In the genomic region with DNA sequence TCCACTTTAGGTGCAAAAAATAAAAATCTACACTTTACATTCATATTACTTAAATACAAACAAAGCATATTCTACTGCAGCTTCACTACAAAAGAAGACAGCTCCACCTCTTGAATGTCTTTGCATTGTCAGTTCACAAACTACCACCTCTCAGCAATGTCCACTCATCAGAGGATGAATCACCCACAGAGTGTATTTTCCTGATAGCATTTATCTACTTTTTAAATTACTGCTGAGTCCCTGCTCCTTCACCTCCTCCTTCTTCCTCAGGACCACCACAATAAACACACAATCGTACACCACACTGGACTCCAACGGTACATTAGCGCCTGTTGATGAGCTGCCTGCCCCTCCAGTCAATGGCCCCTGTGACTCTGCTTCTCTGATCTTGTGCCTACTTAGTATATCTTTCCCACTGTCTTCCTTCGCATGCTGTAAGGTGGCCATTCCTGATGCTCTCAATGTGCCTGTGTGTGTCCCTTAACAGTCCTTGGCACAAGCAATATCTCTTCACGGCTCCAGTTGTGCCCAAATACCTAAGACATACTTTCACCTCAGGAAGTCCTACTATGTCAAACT, we compare ENCODE assay signal across 1 cellular context.
TF ChIP-seq lines count a peak whose summit lies in the region.

No MANE protein-coding gene starts in this region.

TF ChIP-seq in K562, 482 proteins besides CTCF, POLR2A, EP300 and RAD21 (continued from another document and continues in another):
- TF ChIP-seq ZBTB40 (IDR thresholded peaks at IDR 0.05) (no peak), ZBTB40 (CRISPR knock-in tag; IDR thresholded peaks at IDR 0.05) (no peak), RUNX1 (IDR thresholded peaks at IDR 0.05; ENCODE audit: low read depth) (no peak), CBFA2T2 (conservative IDR thresholded peaks at IDR 0.05) (peak; percentile 78), PHF8 (IDR thresholded peaks at IDR 0.05; ENCODE audit: borderline replicate concordance, low read length) (no peak), RBM17 (IDR thresholded peaks at IDR 0.05; ENCODE audit: borderline replicate concordance, low read depth, low read length) (no peak), YY1 (IDR thresholded peaks at IDR 0.05; ENCODE audit: borderline replicate concordance in 1 of 3, control insufficient read depth in 1 of 3, extremely low read depth in 1 of 3, insufficient read depth in 3 of 3, insufficient read length in 1 of 3, insufficient replicate concordance in 2 of 3, low read depth in 1 of 3, low read length in 2 of 3) (no peak), NFE2L1 (tag; IDR thresholded peaks at IDR 0.05; ENCODE audit: borderline replicate concordance, low read depth) (no peak), TSC22D4 (tag; IDR thresholded peaks at IDR 0.05) (no peak), NFE2 (IDR thresholded peaks at IDR 0.05; ENCODE audit: low read depth) (peak; percentile 85), HNRNPL (IDR thresholded peaks at IDR 0.05; ENCODE audit: low read depth, low read length) (no peak), ZNF263 (CRISPR knock-in tag; IDR thresholded peaks at IDR 0.05; ENCODE audit: borderline replicate concordance) (no peak), FIP1L1 (IDR thresholded peaks at IDR 0.05; ENCODE audit: low read depth, low read length, poor library complexity, severe bottlenecking) (no peak), GTF2A2 (tag; IDR thresholded peaks at IDR 0.05) (no peak), NCOA1 (IDR thresholded peaks at IDR 0.05; ENCODE audit: low read depth) (no peak), ZKSCAN3 (CRISPR knock-in tag; IDR thresholded peaks at IDR 0.05) (no peak), RBFOX2 (IDR thresholded peaks at IDR 0.05; ENCODE audit: low read depth, low read length) (no peak), ZNF655 (CRISPR knock-in tag; IDR thresholded peaks at IDR 0.05) (no peak), RBM22 (IDR thresholded peaks at IDR 0.05; ENCODE audit: low read depth, low read length, poor library complexity, severe bottlenecking) (no peak), ETV6 (IDR thresholded peaks at IDR 0.05; ENCODE audit: borderline replicate concordance in 1 of 2, low read depth in 2 of 2, low read length in 1 of 2) (no peak), ETV6 (CRISPR knock-in tag; IDR thresholded peaks at IDR 0.05; ENCODE audit: borderline replicate concordance) (no peak), HIVEP1 (CRISPR knock-in tag; IDR thresholded peaks at IDR 0.05) (no peak), KAT8 (IDR thresholded peaks at IDR 0.05; ENCODE audit: low read depth) (no peak), TEAD4 (IDR thresholded peaks at IDR 0.05; ENCODE audit: low read length) (peak; percentile 74), TEAD4 (CRISPR knock-in tag; IDR thresholded peaks at IDR 0.05; ENCODE audit: borderline replicate concordance) (no peak), RBM34 (IDR thresholded peaks at IDR 0.05; ENCODE audit: borderline replicate concordance, insufficient read depth, low read length) (no peak), GMEB1 (CRISPR knock-in tag; IDR thresholded peaks at IDR 0.05) (no peak)
- TF ChIP-seq, protein P1, sequence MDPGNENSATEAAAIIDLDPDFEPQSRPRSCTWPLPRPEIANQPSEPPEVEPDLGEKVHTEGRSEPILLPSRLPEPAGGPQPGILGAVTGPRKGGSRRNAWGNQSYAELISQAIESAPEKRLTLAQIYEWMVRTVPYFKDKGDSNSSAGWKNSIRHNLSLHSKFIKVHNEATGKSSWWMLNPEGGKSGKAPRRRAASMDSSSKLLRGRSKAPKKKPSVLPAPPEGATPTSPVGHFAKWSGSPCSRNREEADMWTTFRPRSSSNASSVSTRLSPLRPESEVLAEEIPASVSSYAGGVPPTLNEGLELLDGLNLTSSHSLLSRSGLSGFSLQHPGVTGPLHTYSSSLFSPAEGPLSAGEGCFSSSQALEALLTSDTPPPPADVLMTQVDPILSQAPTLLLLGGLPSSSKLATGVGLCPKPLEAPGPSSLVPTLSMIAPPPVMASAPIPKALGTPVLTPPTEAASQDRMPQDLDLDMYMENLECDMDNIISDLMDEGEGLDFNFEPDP (CRISPR knock-in tag; IDR thresholded peaks at IDR 0.05) = no peak
- TF ChIP-seq, protein P2, sequence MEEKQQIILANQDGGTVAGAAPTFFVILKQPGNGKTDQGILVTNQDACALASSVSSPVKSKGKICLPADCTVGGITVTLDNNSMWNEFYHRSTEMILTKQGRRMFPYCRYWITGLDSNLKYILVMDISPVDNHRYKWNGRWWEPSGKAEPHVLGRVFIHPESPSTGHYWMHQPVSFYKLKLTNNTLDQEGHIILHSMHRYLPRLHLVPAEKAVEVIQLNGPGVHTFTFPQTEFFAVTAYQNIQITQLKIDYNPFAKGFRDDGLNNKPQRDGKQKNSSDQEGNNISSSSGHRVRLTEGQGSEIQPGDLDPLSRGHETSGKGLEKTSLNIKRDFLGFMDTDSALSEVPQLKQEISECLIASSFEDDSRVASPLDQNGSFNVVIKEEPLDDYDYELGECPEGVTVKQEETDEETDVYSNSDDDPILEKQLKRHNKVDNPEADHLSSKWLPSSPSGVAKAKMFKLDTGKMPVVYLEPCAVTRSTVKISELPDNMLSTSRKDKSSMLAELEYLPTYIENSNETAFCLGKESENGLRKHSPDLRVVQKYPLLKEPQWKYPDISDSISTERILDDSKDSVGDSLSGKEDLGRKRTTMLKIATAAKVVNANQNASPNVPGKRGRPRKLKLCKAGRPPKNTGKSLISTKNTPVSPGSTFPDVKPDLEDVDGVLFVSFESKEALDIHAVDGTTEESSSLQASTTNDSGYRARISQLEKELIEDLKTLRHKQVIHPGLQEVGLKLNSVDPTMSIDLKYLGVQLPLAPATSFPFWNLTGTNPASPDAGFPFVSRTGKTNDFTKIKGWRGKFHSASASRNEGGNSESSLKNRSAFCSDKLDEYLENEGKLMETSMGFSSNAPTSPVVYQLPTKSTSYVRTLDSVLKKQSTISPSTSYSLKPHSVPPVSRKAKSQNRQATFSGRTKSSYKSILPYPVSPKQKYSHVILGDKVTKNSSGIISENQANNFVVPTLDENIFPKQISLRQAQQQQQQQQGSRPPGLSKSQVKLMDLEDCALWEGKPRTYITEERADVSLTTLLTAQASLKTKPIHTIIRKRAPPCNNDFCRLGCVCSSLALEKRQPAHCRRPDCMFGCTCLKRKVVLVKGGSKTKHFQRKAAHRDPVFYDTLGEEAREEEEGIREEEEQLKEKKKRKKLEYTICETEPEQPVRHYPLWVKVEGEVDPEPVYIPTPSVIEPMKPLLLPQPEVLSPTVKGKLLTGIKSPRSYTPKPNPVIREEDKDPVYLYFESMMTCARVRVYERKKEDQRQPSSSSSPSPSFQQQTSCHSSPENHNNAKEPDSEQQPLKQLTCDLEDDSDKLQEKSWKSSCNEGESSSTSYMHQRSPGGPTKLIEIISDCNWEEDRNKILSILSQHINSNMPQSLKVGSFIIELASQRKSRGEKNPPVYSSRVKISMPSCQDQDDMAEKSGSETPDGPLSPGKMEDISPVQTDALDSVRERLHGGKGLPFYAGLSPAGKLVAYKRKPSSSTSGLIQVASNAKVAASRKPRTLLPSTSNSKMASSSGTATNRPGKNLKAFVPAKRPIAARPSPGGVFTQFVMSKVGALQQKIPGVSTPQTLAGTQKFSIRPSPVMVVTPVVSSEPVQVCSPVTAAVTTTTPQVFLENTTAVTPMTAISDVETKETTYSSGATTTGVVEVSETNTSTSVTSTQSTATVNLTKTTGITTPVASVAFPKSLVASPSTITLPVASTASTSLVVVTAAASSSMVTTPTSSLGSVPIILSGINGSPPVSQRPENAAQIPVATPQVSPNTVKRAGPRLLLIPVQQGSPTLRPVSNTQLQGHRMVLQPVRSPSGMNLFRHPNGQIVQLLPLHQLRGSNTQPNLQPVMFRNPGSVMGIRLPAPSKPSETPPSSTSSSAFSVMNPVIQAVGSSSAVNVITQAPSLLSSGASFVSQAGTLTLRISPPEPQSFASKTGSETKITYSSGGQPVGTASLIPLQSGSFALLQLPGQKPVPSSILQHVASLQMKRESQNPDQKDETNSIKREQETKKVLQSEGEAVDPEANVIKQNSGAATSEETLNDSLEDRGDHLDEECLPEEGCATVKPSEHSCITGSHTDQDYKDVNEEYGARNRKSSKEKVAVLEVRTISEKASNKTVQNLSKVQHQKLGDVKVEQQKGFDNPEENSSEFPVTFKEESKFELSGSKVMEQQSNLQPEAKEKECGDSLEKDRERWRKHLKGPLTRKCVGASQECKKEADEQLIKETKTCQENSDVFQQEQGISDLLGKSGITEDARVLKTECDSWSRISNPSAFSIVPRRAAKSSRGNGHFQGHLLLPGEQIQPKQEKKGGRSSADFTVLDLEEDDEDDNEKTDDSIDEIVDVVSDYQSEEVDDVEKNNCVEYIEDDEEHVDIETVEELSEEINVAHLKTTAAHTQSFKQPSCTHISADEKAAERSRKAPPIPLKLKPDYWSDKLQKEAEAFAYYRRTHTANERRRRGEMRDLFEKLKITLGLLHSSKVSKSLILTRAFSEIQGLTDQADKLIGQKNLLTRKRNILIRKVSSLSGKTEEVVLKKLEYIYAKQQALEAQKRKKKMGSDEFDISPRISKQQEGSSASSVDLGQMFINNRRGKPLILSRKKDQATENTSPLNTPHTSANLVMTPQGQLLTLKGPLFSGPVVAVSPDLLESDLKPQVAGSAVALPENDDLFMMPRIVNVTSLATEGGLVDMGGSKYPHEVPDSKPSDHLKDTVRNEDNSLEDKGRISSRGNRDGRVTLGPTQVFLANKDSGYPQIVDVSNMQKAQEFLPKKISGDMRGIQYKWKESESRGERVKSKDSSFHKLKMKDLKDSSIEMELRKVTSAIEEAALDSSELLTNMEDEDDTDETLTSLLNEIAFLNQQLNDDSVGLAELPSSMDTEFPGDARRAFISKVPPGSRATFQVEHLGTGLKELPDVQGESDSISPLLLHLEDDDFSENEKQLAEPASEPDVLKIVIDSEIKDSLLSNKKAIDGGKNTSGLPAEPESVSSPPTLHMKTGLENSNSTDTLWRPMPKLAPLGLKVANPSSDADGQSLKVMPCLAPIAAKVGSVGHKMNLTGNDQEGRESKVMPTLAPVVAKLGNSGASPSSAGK (IDR thresholded peaks at IDR 0.05) = no peak
